Comparison of ENCODE assay signal across 30 cellular contexts in the genomic region with DNA sequence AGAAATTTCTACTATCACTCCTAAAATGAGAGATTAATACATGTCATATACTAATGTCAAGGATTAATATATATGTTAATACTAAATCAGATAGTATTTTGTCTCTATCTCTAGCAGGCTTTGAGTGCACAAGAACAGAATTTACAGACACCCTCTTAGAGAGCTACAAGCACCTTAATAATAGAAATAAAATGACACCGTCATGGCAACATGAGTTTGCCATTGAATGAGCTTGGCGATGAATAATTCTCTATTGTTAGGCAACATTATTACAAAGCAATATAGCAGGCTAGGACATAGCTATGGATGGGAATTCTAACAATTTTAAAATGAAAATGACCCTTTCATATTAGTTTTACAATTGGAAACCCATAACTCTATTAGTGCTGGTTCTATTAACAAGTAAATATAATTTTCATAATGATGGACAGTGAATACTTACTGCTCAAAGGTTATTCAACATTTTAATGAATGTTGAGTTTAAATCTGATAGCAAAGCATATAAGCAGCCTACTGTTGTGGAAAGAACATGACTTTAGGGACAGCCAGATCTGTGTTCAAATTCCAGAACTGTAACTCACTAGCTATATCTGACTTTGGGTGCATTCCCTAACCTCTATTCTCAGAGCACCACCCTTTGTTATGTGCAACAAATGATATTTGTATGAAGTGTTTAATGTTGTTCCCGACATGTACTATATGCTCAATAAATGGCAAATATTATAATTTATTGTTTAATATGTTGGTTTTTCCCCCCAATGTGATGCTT.
"Had no signal": no experiment of that assay in that cellular context is flagged by ENCODE, and none has a peak within 500 bp of the region (broad histone marks: within the 10 kb centered on the region; RNA-seq: fewer than 3 reads in every experiment).

No MANE protein-coding gene starts in this region.

- H3K36me3 ChIP-seq: esophagus muscularis mucosa, gastroesophageal sphincter, heart right ventricle, WERI-Rb-1 had no signal

- H3K4me1 ChIP-seq: body of pancreas, foreskin keratinocyte, gastroesophageal sphincter, heart right ventricle had no signal

- H3K4me1 Mint-ChIP-seq: activated B cell treated with CpG ODN at 0.5 μM for 24 hours; activated naive CD8-positive, alpha-beta T cell treated with anti-CD3 and anti-CD28 coated beads, Interleukin-2, amount 10 ng/mL, durations not matched to agents 7 days and 5 days; T-helper 17 cell had no signal

- H3K27me3 Mint-ChIP-seq: activated B cell treated with CpG ODN at 0.5 μM for 24 hours; activated CD8-positive, alpha-beta T cell treated with anti-CD3 and anti-CD28 coated beads for 36 hours; activated naive CD8-positive, alpha-beta T cell treated with anti-CD3 and anti-CD28 coated beads, Interleukin-2, amount 10 ng/mL, durations not matched to agents 7 days and 5 days; effector memory CD8-positive, alpha-beta T cell; T-helper 17 cell had no signal

- H3K9me3 Mint-ChIP-seq: activated B cell treated with CpG ODN at 0.5 μM for 24 hours; activated CD8-positive, alpha-beta T cell treated with anti-CD3 and anti-CD28 coated beads for 36 hours; activated naive CD4-positive, alpha-beta T cell treated with anti-CD3 and anti-CD28 coated beads for 36 hours; activated naive CD8-positive, alpha-beta T cell treated with anti-CD3 and anti-CD28 coated beads, Interleukin-2, amount 10 ng/mL, durations not matched to agents 7 days and 5 days; activated T-helper 1 cell treated with anti-CD3 and anti-CD28 coated beads, Interleukin-12 subunit alpha, Interleukin-12 subunit beta, Interleukin-2, Interleukin-4 antibody, amounts not matched to agents 30 ng/mL and 10 ng/mL and 1 ng/mL, durations not matched to agents 14 hours and 24 hours and 36 hours; activated T-helper 2 cell treated with anti-CD3 and anti-CD28 coated beads, Interferon-gamma antibody, Interleukin-2, Interleukin-4, amounts not matched to agents 10 μg/mL and 5 μg/mL and 100 μg/mL, durations not matched to agents 14 hours and 24 hours and 36 hours; T-helper 2 cell treated with Interferon-gamma antibody and Interleukin-4, amounts not matched to agents 5 μg/mL and 100 μg/mL, for 36 hours had no signal

- H3K9me3 ChIP-seq: body of pancreas, esophagus muscularis mucosa, gastroesophageal sphincter, heart right ventricle had no signal

- H3K4me3 ChIP-seq: body of pancreas, esophagus muscularis mucosa, gastroesophageal sphincter, heart right ventricle had no signal

- H3K27me3 ChIP-seq: body of pancreas, esophagus muscularis mucosa, foreskin keratinocyte, gastroesophageal sphincter, heart right ventricle had no signal

- H3K27ac Mint-ChIP-seq: activated B cell treated with CpG ODN at 0.5 μM for 24 hours; activated CD8-positive, alpha-beta T cell treated with anti-CD3 and anti-CD28 coated beads for 36 hours; activated naive CD4-positive, alpha-beta T cell treated with anti-CD3 and anti-CD28 coated beads for 36 hours; activated naive CD4-positive, alpha-beta T cell treated with anti-CD3 and anti-CD28 coated beads, Interleukin-2, amount 50 U/mL, for 72 hours; activated naive CD8-positive, alpha-beta T cell treated with anti-CD3 and anti-CD28 coated beads, Interleukin-2, amount 10 ng/mL, durations not matched to agents 7 days and 5 days; activated T-helper 1 cell treated with anti-CD3 and anti-CD28 coated beads, Interleukin-12 subunit alpha, Interleukin-12 subunit beta, Interleukin-2, Interleukin-4 antibody, amounts not matched to agents 30 ng/mL and 10 ng/mL and 1 ng/mL, durations not matched to agents 14 hours and 24 hours and 36 hours; activated T-helper 2 cell treated with anti-CD3 and anti-CD28 coated beads, Interferon-gamma antibody, Interleukin-2, Interleukin-4, amounts not matched to agents 10 μg/mL and 5 μg/mL and 100 μg/mL, durations not matched to agents 14 hours and 24 hours and 36 hours; effector memory CD8-positive, alpha-beta T cell; T-helper 17 cell; T-helper 2 cell treated with Interferon-gamma antibody and Interleukin-4, amounts not matched to agents 5 μg/mL and 100 μg/mL, for 36 hours had no signal

- H3K36me3 Mint-ChIP-seq: activated naive CD4-positive, alpha-beta T cell treated with anti-CD3 and anti-CD28 coated beads, Interleukin-2, amount 50 U/mL, for 72 hours; activated naive CD8-positive, alpha-beta T cell treated with anti-CD3 and anti-CD28 coated beads, Interleukin-2, amount 10 ng/mL, durations not matched to agents 7 days and 5 days had no signal

- H3K4me3 Mint-ChIP-seq: activated B cell treated with CpG ODN at 0.5 μM for 24 hours; activated CD8-positive, alpha-beta T cell treated with anti-CD3 and anti-CD28 coated beads for 36 hours; activated naive CD4-positive, alpha-beta T cell treated with anti-CD3 and anti-CD28 coated beads for 36 hours; activated naive CD8-positive, alpha-beta T cell treated with anti-CD3 and anti-CD28 coated beads, Interleukin-2, amount 10 ng/mL, durations not matched to agents 7 days and 5 days; activated T-helper 1 cell treated with anti-CD3 and anti-CD28 coated beads, Interleukin-12 subunit alpha, Interleukin-12 subunit beta, Interleukin-2, Interleukin-4 antibody, amounts not matched to agents 30 ng/mL and 10 ng/mL and 1 ng/mL, durations not matched to agents 14 hours and 24 hours and 36 hours; effector memory CD8-positive, alpha-beta T cell; T-helper 17 cell; T-helper 2 cell treated with Interferon-gamma antibody and Interleukin-4, amounts not matched to agents 5 μg/mL and 100 μg/mL, for 36 hours had no signal

- ATAC-seq: activated CD4-positive, CD25-positive, alpha-beta regulatory T cell treated with anti-CD3 and anti-CD28 coated beads, Interleukin-2, amount 50 U/mL, for 24 hours; activated CD8-positive, alpha-beta T cell treated with anti-CD3 and anti-CD28 coated beads for 36 hours; activated naive CD4-positive, alpha-beta T cell treated with anti-CD3 and anti-CD28 coated beads, Interleukin-2, amount 50 U/mL, for 72 hours; body of pancreas; effector memory CD8-positive, alpha-beta T cell; foreskin keratinocyte; gastroesophageal sphincter; heart right ventricle; T-helper 17 cell had no signal

- DNase-seq: activated B cell treated with CpG ODN at 0.5 μM for 24 hours; activated CD4-positive, alpha-beta T cell treated with anti-CD3 and anti-CD28 coated beads for 48 hours; activated CD4-positive, alpha-beta T cell treated with anti-CD3 and anti-CD28 coated beads, Interleukin-2, amount 50 U/mL, for 1 hour; activated CD4-positive, alpha-beta T cell treated with anti-CD3 and anti-CD28 coated beads, Interleukin-2, amount 50 U/mL, for 48 hours; activated CD8-positive, alpha-beta memory T cell treated with anti-CD3 and anti-CD28 coated beads for 24 hours; activated CD8-positive, alpha-beta T cell treated with anti-CD3 and anti-CD28 coated beads for 36 hours; activated effector memory CD4-positive, alpha-beta T cell treated with anti-CD3 and anti-CD28 coated beads, Interleukin-2, amount 50 U/mL, for 16 hours; activated naive CD4-positive, alpha-beta T cell treated with anti-CD3 and anti-CD28 coated beads for 36 hours; activated naive CD8-positive, alpha-beta T cell treated with anti-CD3 and anti-CD28 coated beads, Interleukin-2, amount 10 ng/mL, durations not matched to agents 7 days and 5 days; activated T-cell treated with anti-CD3 and anti-CD28 coated beads, Interleukin-2, amount 50 U/mL, for 48 hours; body of pancreas; caudate nucleus; cortex of kidney; dermis blood vessel endothelial cell; effector CD4-positive, alpha-beta T cell; effector memory CD8-positive, alpha-beta T cell; erythroblast; foreskin keratinocyte; heart right ventricle; T-helper 1 cell; T-helper 17 cell; T1000; WERI-Rb-1 had no signal

- H3K27ac ChIP-seq: body of pancreas, esophagus muscularis mucosa, foreskin keratinocyte, gastroesophageal sphincter, heart right ventricle, WERI-Rb-1 had no signal
